8 cellular contexts compared by ENCODE assay signal in genomic region chr7:38354279-38354851, GRCh38.
DNase-seq lines count a peak whose midpoint lies in the region; FAIRE-seq and TF ChIP-seq lines count a peak whose summit lies in the region.
"Not testable (repeated sequence)": the region's sequence is repeated elsewhere in the genome, so short reads cannot be mapped to it uniquely, and the experiment has no call there.

No MANE protein-coding gene starts in this region.

- DNase-seq in AG09319 (ENCODE audit: extremely low read depth, low read depth); dorsolateral prefrontal cortex: not testable (repeated sequence)
- peak; percentile 56 for DNase-seq in SKM-1 treated with dmso at 0.1 percent for 144 hours (lab: John Stamatoyannopoulos, UW; ENCODE audit: unreplicated experiment)
- DNase-seq in activated T-helper 1 cell treated with Interleukin-2 at 50 U/mL for 16 hours (ENCODE audit: low read depth) = peak; percentile 42
- DNase-seq in iris pigment epithelial cell (ENCODE audit: low read depth) = peak; percentile 32
- DNase-seq in small intestine = peak; percentile 60

- TF ChIP-seq CTCF in AG09319 (IDR thresholded peaks at IDR 0.05; ENCODE audit: low read depth, low read length) (peak; percentile 50), GM12873 (IDR thresholded peaks at IDR 0.05; ENCODE audit: insufficient read depth, low read depth, low read length, missing control alignments) (peak; percentile 72), LNCAP (IDR thresholded peaks at IDR 0.05) (peak; percentile 67), dorsolateral prefrontal cortex (IDR thresholded peaks at IDR 0.05 in 54 of 56, conservative IDR thresholded peaks at IDR 0.05 in 2 of 56; ENCODE audit: low read depth in 1 of 56, partially characterized antibody in 56 of 56) (peak in 32 of 56 donors; percentile 12 to 64 (median 32))

- H3K27ac ChIP-seq in dorsolateral prefrontal cortex; small intestine (ENCODE audit: low read depth in 1 of 2, low read length in 1 of 2): not testable (repeated sequence)

- FAIRE-seq in small intestine (lab: Jason Lieb, UNC) = not testable (repeated sequence)

- not testable (repeated sequence) for H3K4me3 ChIP-seq in dorsolateral prefrontal cortex; small intestine (ENCODE audit: low read depth in 1 of 2, low read length in 2 of 2)

- H3K9me3 ChIP-seq in small intestine (ENCODE audit: control insufficient read depth, low read depth) = not testable (repeated sequence)

- intact Hi-C loops in dorsolateral prefrontal cortex (cut with DNase I) = not testable (repeated sequence)

- H3K36me3 ChIP-seq in small intestine (ENCODE audit: control insufficient read depth in 2 of 2, insufficient read depth in 2 of 2, low read length in 2 of 2) = not testable (repeated sequence)

- not testable (repeated sequence) for H3K4me1 ChIP-seq in small intestine (ENCODE audit: control insufficient read depth in 2 of 2, insufficient read depth in 1 of 2, low read depth in 1 of 2, low read length in 1 of 2)

- H3K27me3 ChIP-seq in dorsolateral prefrontal cortex; small intestine (ENCODE audit: control insufficient read depth in 2 of 2, insufficient read depth in 2 of 2, low read length in 2 of 2): not testable (repeated sequence)

- WGBS in small intestine, 3 donors = 45 to 57% (median 52%) methylated on average over 8 of the region's 8 CpGs
